In the genomic region with DNA sequence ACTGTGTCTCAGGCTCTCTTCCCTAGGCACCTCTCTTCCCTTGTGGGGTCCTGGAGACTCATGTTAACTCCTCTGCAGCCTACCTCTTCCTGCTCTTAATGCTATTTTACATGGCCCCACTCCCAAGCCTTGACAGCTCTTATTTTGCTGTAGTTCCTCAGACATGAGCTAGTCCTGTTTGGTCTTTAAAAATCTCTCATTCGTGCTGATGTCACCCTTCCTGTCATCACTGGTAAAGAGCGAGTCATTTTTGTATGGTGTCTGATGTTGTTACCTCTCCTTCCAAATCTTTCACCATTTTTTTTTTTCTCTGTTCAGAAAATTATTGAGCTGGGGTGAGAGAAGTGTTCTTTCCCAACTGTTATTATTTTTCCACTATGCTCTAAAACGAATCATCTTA, we compare ENCODE assay signal across 20 cellular contexts.
"Had no signal": no experiment of that assay in that cellular context is flagged by ENCODE, and none has a peak within 500 bp of the region (broad histone marks: within the 10 kb centered on the region; RNA-seq: fewer than 3 reads in every experiment).

No MANE protein-coding gene starts in this region.

- ATAC-seq: body of pancreas, foreskin keratinocyte, left lung, right lobe of liver, WTC11 had no signal

- H3K4me3 ChIP-seq: body of pancreas, left lung, lung, right lobe of liver, thyroid gland had no signal

- H3K36me3 Mint-ChIP-seq: activated naive CD4-positive, alpha-beta T cell treated with anti-CD3 and anti-CD28 coated beads, Interleukin-2, amount 10 ng/mL, durations not matched to agents 7 days and 5 days; immature natural killer cell; naive B cell; WTC11 had no signal

- H3K4me1 ChIP-seq: body of pancreas, foreskin keratinocyte, left lung, right lobe of liver had no signal

- H3K9me3 Mint-ChIP-seq: activated naive CD4-positive, alpha-beta T cell treated with anti-CD3 and anti-CD28 coated beads, Interleukin-2, amount 10 ng/mL, durations not matched to agents 7 days and 5 days; activated T-cell treated with anti-CD3 and anti-CD28 coated beads, Interleukin-2, amount 50 U/mL, for 24 hours; immature natural killer cell; neural crest cell; WTC11 had no signal

- H3K9me3 ChIP-seq: body of pancreas, left lung, right lobe of liver, thyroid gland had no signal

- H3K27me3 ChIP-seq: body of pancreas, left lung, right lobe of liver, thyroid gland had no signal

- H3K27ac Mint-ChIP-seq: activated naive CD4-positive, alpha-beta T cell treated with anti-CD3 and anti-CD28 coated beads, Interleukin-2, amount 10 ng/mL, durations not matched to agents 7 days and 5 days; activated T-cell treated with anti-CD3 and anti-CD28 coated beads, Interleukin-2, amount 50 U/mL, for 24 hours; immature natural killer cell; naive B cell; WTC11 had no signal

- H3K27me3 Mint-ChIP-seq: activated T-cell treated with anti-CD3 and anti-CD28 coated beads, Interleukin-2, amount 50 U/mL, for 24 hours had no signal

- DNase-seq: activated CD4-positive, alpha-beta T cell treated with anti-CD3 and anti-CD28 coated beads, Interleukin-2, amount 50 U/mL, for 4 hours; activated naive CD4-positive, alpha-beta T cell treated with anti-CD3 and anti-CD28 coated beads, Interleukin-2, amount 10 ng/mL, durations not matched to agents 7 days and 5 days; activated T-cell treated with anti-CD3 and anti-CD28 coated beads, Interleukin-2, amount 50 U/mL, for 24 hours; anterior cingulate cortex; body of pancreas; foreskin keratinocyte; immature natural killer cell; left lung; naive B cell; posterior cingulate gyrus; right lobe of liver; small intestine; stimulated activated CD4-positive, alpha-beta T cell treated with anti-CD3 and anti-CD28 coated beads, Interleukin-2, amount 100 ng/mL, for 48 hours; stimulated activated naive CD4-positive, alpha-beta T cell treated with Interleukin-2 at 50 U/mL for 16 hours; substantia nigra; T-helper 1 cell; thyroid gland had no signal

- H3K36me3 ChIP-seq: left lung, right lobe of liver, thyroid gland had no signal

- H3K27ac ChIP-seq: body of pancreas, foreskin keratinocyte, left lung, right lobe of liver had no signal

- H3K4me1 Mint-ChIP-seq: activated naive CD4-positive, alpha-beta T cell treated with anti-CD3 and anti-CD28 coated beads, Interleukin-2, amount 10 ng/mL, durations not matched to agents 7 days and 5 days; immature natural killer cell; naive B cell; neural crest cell; WTC11 had no signal

- H3K4me3 Mint-ChIP-seq: activated naive CD4-positive, alpha-beta T cell treated with anti-CD3 and anti-CD28 coated beads, Interleukin-2, amount 10 ng/mL, durations not matched to agents 7 days and 5 days; activated T-cell treated with anti-CD3 and anti-CD28 coated beads, Interleukin-2, amount 50 U/mL, for 24 hours; immature natural killer cell; naive B cell; neural crest cell; WTC11 had no signal
